In genomic region chr1:26357121-26357602, GRCh38 we compare ENCODE assay signal across 18 cellular contexts. TPM values are rescaled to one million over a fixed set of nuclear protein-coding genes. Genes with fewer than 3 reads are reported as not detected.
A peak's percentile ranks its signal among the peaks of the same experiment; 100 is the strongest.
DNase-seq lines count a peak whose midpoint lies in the region; ATAC-seq and TF ChIP-seq lines count a peak whose summit lies in the region.
"Had no signal": no experiment of that assay in that cellular context is flagged by ENCODE, and none has a peak within 500 bp of the region (broad histone marks: within the 10 kb centered on the region; RNA-seq: fewer than 3 reads in every experiment).

No MANE protein-coding gene starts in this region.

- H3K27me3 ChIP-seq in H7 (ENCODE audit: control insufficient read depth, insufficient read depth, low read length) = peaks cover 16% of the 10 kb centered on the region
- H3K27me3 ChIP-seq in left ventricle myocardium inferior (ENCODE audit: low read depth) = peaks cover 84% of the 10 kb centered on the region
- peaks cover 17 to 71% (median 31%) of the 10 kb centered on the region in 9 donors for H3K27me3 ChIP-seq in heart left ventricle
- H3K27me3 ChIP-seq: testis had no signal

- H3K36me3 ChIP-seq in H7 (replicated peaks; ENCODE audit: control insufficient read depth, insufficient read depth, low read length) (no peaks in the 10 kb centered on the region), left ventricle myocardium inferior (no peaks in the 10 kb centered on the region), OCI-LY7 (ENCODE audit: insufficient read depth, low read length) (no peaks in the 10 kb centered on the region), heart left ventricle (no peaks in the 10 kb centered on the region)

- TF ChIP-seq POLR2A in heart left ventricle (IDR thresholded peaks at IDR 0.05) (no peak), lower leg skin (IDR thresholded peaks at IDR 0.05) (no peak)

- POLR2A ChIA-PET in OCI-LY7 (lab: Charles Lee) = no interaction called here

- no peak overlapping the region for H2AFZ ChIP-seq in OCI-LY7 (ENCODE audit: low read length)

- no peaks in the 10 kb centered on the region for H4K20me1 ChIP-seq in OCI-LY7 (ENCODE audit: insufficient read depth, low read length)

- H3K9me3 ChIP-seq in left ventricle myocardium inferior (replicated peaks) (no peaks in the 10 kb centered on the region), OCI-LY7 (ENCODE audit: low read length) (no peaks in the 10 kb centered on the region), heart left ventricle (no peaks in the 10 kb centered on the region)
- H3K9me3 ChIP-seq: testis had no signal

- intact Hi-C loops in left ventricle myocardium inferior (cut with micrococcal nuclease) = no loop called here
- intact Hi-C loops in OCI-LY7 (cut with micrococcal nuclease; ENCODE audit: unreplicated experiment) = no loop called here
- intact Hi-C loops in heart left ventricle (cut with DNase I) = no loop called here
- intact Hi-C loops in lower leg skin (cut with DNase I; ENCODE audit: low total_unique reads) = no loop called here

- H3K4me2 ChIP-seq in OCI-LY7 (ENCODE audit: low read length) = no peak overlapping the region

- H3K79me2 ChIP-seq in OCI-LY7 (ENCODE audit: insufficient read depth, low read depth, low read length) = no peaks in the 10 kb centered on the region

- ATAC-seq in esophagus mucosa (peak; percentile 73), heart left ventricle (no peak)
- ATAC-seq: activated naive CD4-positive, alpha-beta T cell treated with anti-CD3 and anti-CD28 coated beads, Interleukin-2, amount 50 U/mL, for 72 hours; activated T-cell treated with anti-CD3 and anti-CD28 coated beads, Interleukin-2, amount 50 U/mL, for 72 hours; CD8-positive, alpha-beta T cell had no signal

- CTCF ChIA-PET in OCI-LY7 (lab: Charles Lee; ENCODE audit: unreplicated experiment) = no interaction called here

- H3K9me2 ChIP-seq in OCI-LY7 (ENCODE audit: insufficient read depth, low read length) = no peaks in the 10 kb centered on the region

- no peak overlapping the region for H3K27ac ChIP-seq in left ventricle myocardium inferior (replicated peaks)
- no peak overlapping the region for H3K27ac ChIP-seq in OCI-LY7 (ENCODE audit: low read depth, low read length, poor library complexity, severe bottlenecking)
- no peak overlapping the region for H3K27ac ChIP-seq in heart left ventricle
- H3K27ac ChIP-seq: SK-N-MC, testis had no signal

- DNase-seq in H7 (peak; percentile 64), NCI-H69 (lab: John Stamatoyannopoulos, UW) (peak; percentile 14), renal cortical epithelial cell (ENCODE audit: low read depth) (peak; percentile 31), left ventricle myocardium inferior (no peak), OCI-LY7 (ENCODE audit: low spot score) (no peak), heart left ventricle (no peak), lower leg skin (ENCODE audit: low spot score in 2 of 2) (no peak)
- DNase-seq: activated CD4-positive, CD25-positive, alpha-beta regulatory T cell; activated T-cell treated with anti-CD3 and anti-CD28 coated beads, Interleukin-2, amount 50 U/mL, for 72 hours; CD8-positive, alpha-beta T cell; DMS79; foreskin fibroblast; NCI-H1436 treated with DMSO at 0.1 percent for 48 hours; testis had no signal

- no peak for TF ChIP-seq CTCF in left ventricle myocardium inferior (IDR thresholded peaks at IDR 0.05; ENCODE audit: borderline replicate concordance)
- TF ChIP-seq CTCF in OCI-LY7 (conservative IDR thresholded peaks at IDR 0.05; ENCODE audit: low read length) = no peak
- no peak for TF ChIP-seq CTCF in heart left ventricle (IDR thresholded peaks at IDR 0.05)
- TF ChIP-seq CTCF in lower leg skin (IDR thresholded peaks at IDR 0.05) = no peak

- 54 to 76% (median 73%) methylated on average over 5 to 10 of the region's 10 CpGs for WGBS in heart left ventricle, 4 donors
- WGBS in lower leg skin, 2 donors = 46 to 52% methylated on average over 7 to 10 of the region's 10 CpGs

- BruUV-seq in OCI-LY7 (replicated peaks; lab: Mats Ljungman, UMichigan) = no TSS peak

- H3K4me3 ChIP-seq in H7 (ENCODE audit: insufficient read depth, low read depth, low read length) (no peak overlapping the region), left ventricle myocardium inferior (no peak overlapping the region), OCI-LY7 (ENCODE audit: low read depth, low read length, poor library complexity, severe bottlenecking) (no peak overlapping the region), heart left ventricle (no peak overlapping the region), lower leg skin (ENCODE audit: low read depth, poor library complexity, severe bottlenecking) (no peak overlapping the region)
- H3K4me3 ChIP-seq: SK-N-MC, testis had no signal

- peaks cover 13% of the 10 kb centered on the region for H3K4me1 ChIP-seq in left ventricle myocardium inferior
- H3K4me1 ChIP-seq in OCI-LY7 (ENCODE audit: insufficient read depth, low read length, poor library complexity, severe bottlenecking) = peaks cover 4% of the 10 kb centered on the region
- H3K4me1 ChIP-seq in heart left ventricle = peaks cover 0 to 12% (median 8%) of the 10 kb centered on the region in 12 donors
- H3K4me1 ChIP-seq: testis had no signal

RNA-seq across cellular contexts. Expression of gene CRYBG2, which starts 3.2 kb away (rescaled TPM):
- 7.9 and 8.7 TPM in 2 replicates for total RNA-seq in H7 (2014; rRNA removed; shearing (Covaris generic))
- total RNA-seq in esophagus mucosa (111 TPM), renal cortical epithelial cell (0.35 and 7.1 TPM in 2 replicates), left ventricle myocardium inferior (not detected), OCI-LY7 (2022) (3.0 and 5.5 TPM in 2 replicates), heart left ventricle (under 1 TPM in 2 of 9 donors, not detected in 7; 0.25 to 0.45 TPM), lower leg skin (100 to 1,000 TPM in 1 of 4 donors, 10 to 100 TPM in 3; 52.3 to 104 (median 56.9) TPM)
- total RNA-seq in OCI-LY7 (2014; rRNA removed; shearing (Covaris generic)) = 1.3 and 4.4 TPM in 2 replicates
- not detected for polyA plus RNA-seq in heart left ventricle

RNA-seq across cellular contexts. Expression of gene ZNF683, which starts 15.4 kb away (rescaled TPM):
- not detected in 2 replicates for total RNA-seq in H7 (2014; rRNA removed; shearing (Covaris generic))
- total RNA-seq in esophagus mucosa (not detected), renal cortical epithelial cell (not detected in 2 replicates), left ventricle myocardium inferior (not detected), OCI-LY7 (2022) (not detected in 2 replicates), heart left ventricle (1 to 10 TPM in 1 of 9 donors, under 1 TPM in 2, not detected in 6; 0.28 to 1.2 (median 0.48) TPM), lower leg skin (not detected)
- total RNA-seq in OCI-LY7 (2014; rRNA removed; shearing (Covaris generic)) = not detected in 2 replicates
- polyA plus RNA-seq in heart left ventricle = under 1 TPM in 1 of 2 donors, not detected in 1; 0.04 TPM
- total RNA-seq: activated naive CD4-positive, alpha-beta T cell treated with anti-CD3 and anti-CD28 coated beads, Interleukin-2, amount 50 U/mL, for 72 hours; neural crest cell had no signal

RNA-seq across cellular contexts. Expression of gene CD52, which starts 39.4 kb away (rescaled TPM):
- 5.1 and 8.3 TPM in 2 replicates for total RNA-seq in H7 (2014; rRNA removed; shearing (Covaris generic))
- total RNA-seq in esophagus mucosa = 7.5 TPM
- not detected in 2 replicates for total RNA-seq in renal cortical epithelial cell
- 2.4 TPM for total RNA-seq in left ventricle myocardium inferior
- total RNA-seq in OCI-LY7 (2014; rRNA removed; shearing (Covaris generic)) = 409 and 470 TPM in 2 replicates
- total RNA-seq in OCI-LY7 (2022) = 677 and 769 TPM in 2 replicates
- total RNA-seq in heart left ventricle = 10 to 100 TPM in 2 of 9 donors, 1 to 10 TPM in 6, not detected in 1; 1.6 to 89.9 (median 4.4) TPM
- 10 to 100 TPM in 1 of 2 donors, 1 to 10 TPM in 1; 9.9 to 26.1 TPM for polyA plus RNA-seq in heart left ventricle
- total RNA-seq in lower leg skin = 1 to 10 TPM in 3 of 4 donors, not detected in 1; 2.0 to 6.1 (median 3.5) TPM
- total RNA-seq: neural crest cell had no signal

RNA-seq across cellular contexts. Expression of gene UBXN11, which starts 50.7 kb away (rescaled TPM):
- 13.4 and 14.6 TPM in 2 replicates for total RNA-seq in H7 (2014; rRNA removed; shearing (Covaris generic))
- total RNA-seq in esophagus mucosa (7.2 TPM), renal cortical epithelial cell (1.9 and 9.6 TPM in 2 replicates), left ventricle myocardium inferior (11.6 TPM), OCI-LY7 (2022) (98.6 and 111 TPM in 2 replicates), heart left ventricle (10 to 100 TPM in 3 of 9 donors, 1 to 10 TPM in 6; 3.7 to 17.2 (median 7.6) TPM), lower leg skin (1 to 10 TPM; 5.1 to 9.6 (median 5.8) TPM)
- total RNA-seq in OCI-LY7 (2014; rRNA removed; shearing (Covaris generic)) = 74.2 and 75.8 TPM in 2 replicates
- polyA plus RNA-seq in heart left ventricle = 10 to 100 TPM in 1 of 2 donors, 1 to 10 TPM in 1; 9.0 to 12.2 TPM

RNA-seq across cellular contexts. Expression of gene LIN28A, which starts 53.5 kb away (rescaled TPM):
- total RNA-seq in H7 (2014; rRNA removed; shearing (Covaris generic)) = 863 and 868 TPM in 2 replicates
- not detected for total RNA-seq in esophagus mucosa
- total RNA-seq in renal cortical epithelial cell = not detected in 2 replicates
- not detected for total RNA-seq in left ventricle myocardium inferior
- total RNA-seq in OCI-LY7 (2014; rRNA removed; shearing (Covaris generic)) = not detected in 2 replicates
- total RNA-seq in OCI-LY7 (2022) = not detected in 2 replicates
- under 1 TPM in 1 of 9 donors, not detected in 8; 0.15 TPM for total RNA-seq in heart left ventricle
- polyA plus RNA-seq in heart left ventricle = not detected
- not detected for total RNA-seq in lower leg skin
- total RNA-seq: activated naive CD4-positive, alpha-beta T cell treated with anti-CD3 and anti-CD28 coated beads, Interleukin-2, amount 50 U/mL, for 72 hours; activated T-cell treated with anti-CD3 and anti-CD28 coated beads, Interleukin-2, amount 50 U/mL, for 72 hours; CD8-positive, alpha-beta T cell had no signal

Comparison
In these comparisons a context has a peak if more than half of its experiments do, and no peak if none do; other contexts are left out.
1. DNase-seq: peak in H7 (single experiment), NCI-H69 (single experiment) and renal cortical epithelial cell (single experiment); none in left ventricle myocardium inferior (single experiment), OCI-LY7 (single experiment), heart left ventricle (0 of 5) and lower leg skin (0 of 2).
2. RNA of gene CD52, which starts 39.4 kb away (total RNA-seq): 409 to 769 TPM in OCI-LY7; 5.1 to 8.3 TPM in H7, 7.5 TPM in esophagus mucosa (single experiment), 2.0 to 6.1 TPM in lower leg skin, 1.6 to 89.9 TPM in heart left ventricle, 2.4 TPM in left ventricle myocardium inferior (single experiment) and not detected in renal cortical epithelial cell; every median in the first group is over 4 times any median in the second.